1 cellular context compared by ENCODE assay signal in genomic region chr17:82664701-82665182, GRCh38.
TF ChIP-seq lines count a peak whose summit lies in the region.

No MANE protein-coding gene starts in this region.

TF ChIP-seq in GM23338, 12 proteins besides CTCF, POLR2A, EP300 and RAD21 (continued from another document):
- TF ChIP-seq POLR2AphosphoS5 (IDR thresholded peaks at IDR 0.05; ENCODE audit: low read depth): no peak
- no peak for TF ChIP-seq ETS1 (IDR thresholded peaks at IDR 0.05)
- TF ChIP-seq EZH2phosphoT487 (IDR thresholded peaks at IDR 0.05; ENCODE audit: unreplicated experiment): no peak
- no peak for TF ChIP-seq EZH2 (IDR thresholded peaks at IDR 0.05; ENCODE audit: low read depth, unreplicated experiment)
- no peak for TF ChIP-seq STAT1 (IDR thresholded peaks at IDR 0.05; ENCODE audit: unreplicated experiment)
- no peak for TF ChIP-seq REST (IDR thresholded peaks at IDR 0.05; ENCODE audit: unreplicated experiment)
- TF ChIP-seq ZNF114 (CRISPR knock-in tag; IDR thresholded peaks at IDR 0.05): no peak
- TF ChIP-seq JUNB (IDR thresholded peaks at IDR 0.05; ENCODE audit: unreplicated experiment): no peak
- TF ChIP-seq ZNF331 (CRISPR knock-in tag; IDR thresholded peaks at IDR 0.05; ENCODE audit: low read depth): no peak
